In the genomic region with DNA sequence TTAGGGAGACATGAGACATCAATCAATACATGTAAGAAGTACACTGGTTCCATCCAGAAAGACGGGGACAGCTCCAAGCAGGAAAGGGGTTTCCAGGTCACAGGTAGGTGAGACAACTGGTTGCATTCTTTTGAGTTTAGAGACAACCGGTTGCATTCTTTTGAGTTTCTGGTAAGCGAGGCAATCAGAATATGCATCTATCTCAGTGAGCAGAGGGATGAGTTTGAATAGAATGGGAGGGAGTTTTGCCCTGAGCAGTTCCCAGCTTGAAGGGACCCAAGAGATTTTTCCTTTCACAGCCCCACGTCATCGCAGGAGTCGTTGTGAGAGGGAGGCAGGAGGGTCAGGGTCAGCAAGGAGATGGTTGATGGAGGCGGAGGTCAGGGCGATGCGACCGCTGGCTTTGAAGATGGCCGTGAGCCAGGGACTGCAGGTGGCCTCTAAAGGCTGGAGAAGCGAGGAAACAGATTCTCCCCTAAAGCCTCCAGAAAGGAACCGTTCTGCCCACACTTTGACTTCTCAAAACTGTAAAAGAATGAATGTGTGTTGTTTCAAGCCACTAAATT, we compare ENCODE assay signal across 11 cellular contexts. TPM values are rescaled to one million over a fixed set of nuclear protein-coding genes. Genes with fewer than 3 reads are reported as not detected.
A peak's percentile ranks its signal among the peaks of the same experiment; 100 is the strongest.
DNase-seq lines count a peak whose midpoint lies in the region; ATAC-seq and TF ChIP-seq lines count a peak whose summit lies in the region.
"Had no signal": no experiment of that assay in that cellular context is flagged by ENCODE, and none has a peak within 500 bp of the region (broad histone marks: within the 10 kb centered on the region; RNA-seq: fewer than 3 reads in every experiment).

No MANE protein-coding gene starts in this region.

- peaks cover 0 to 2% (median 0%) of the 10 kb centered on the region in 11 donors for H3K9me3 Mint-ChIP-seq in naive thymus-derived CD4-positive, alpha-beta T cell

- peak overlapping the region; percentile 91 to 98 (median 95) for H3K27ac Mint-ChIP-seq in naive thymus-derived CD4-positive, alpha-beta T cell

- no peak for DNase-seq in naive thymus-derived CD4-positive, alpha-beta T cell
- DNase-seq in GDM1 (lab: John Stamatoyannopoulos, UW) = no peak
- no peak for DNase-seq in AG08396 (ENCODE audit: low spot score)
- DNase-seq in cardiac septum (ENCODE audit: low spot score) = no peak
- DNase-seq: MG63, ovary had no signal

- ATAC-seq in GM21717 (IDR thresholded peaks at IDR 0.05; ENCODE audit: unreplicated experiment) = peak; percentile 11
- no peak for ATAC-seq in naive thymus-derived CD4-positive, alpha-beta T cell
- ATAC-seq in HG02610 (IDR thresholded peaks at IDR 0.05; ENCODE audit: unreplicated experiment) = no peak

- TF ChIP-seq CTCF in GM12875 (IDR thresholded peaks at IDR 0.05; ENCODE audit: borderline replicate concordance, insufficient read depth, low read depth, low read length) (no peak), OCI-LY1 (IDR thresholded peaks at IDR 0.05; ENCODE audit: low read length) (no peak)

- H3K4me3 ChIP-seq in GM12875 (ENCODE audit: low read depth, low read length) = peak overlapping the region; percentile 1
- peak overlapping the region; percentile 0 for H3K4me3 ChIP-seq in OCI-LY1 (ENCODE audit: low read depth, low read length, poor library complexity, severe bottlenecking)
- H3K4me3 ChIP-seq in naive thymus-derived CD4-positive, alpha-beta T cell (ENCODE audit: low read length) = peak overlapping the region; percentile 52
- H3K4me3 ChIP-seq: MG63, ovary had no signal

- H3K9me3 ChIP-seq in OCI-LY1 (ENCODE audit: low read length) = no peaks in the 10 kb centered on the region
- H3K9me3 ChIP-seq in naive thymus-derived CD4-positive, alpha-beta T cell (ENCODE audit: control insufficient read depth in 2 of 3, low read length in 3 of 3) = no peaks in the 10 kb centered on the region
- H3K9me3 ChIP-seq: MG63, ovary had no signal

- no peaks in the 10 kb centered on the region for H3K9me2 ChIP-seq in OCI-LY1 (ENCODE audit: low read depth, low read length)

- H3K36me3 Mint-ChIP-seq in naive thymus-derived CD4-positive, alpha-beta T cell = no peaks in the 10 kb centered on the region

- peaks cover 34 to 54% (median 40%) of the 10 kb centered on the region in 7 donors for H3K4me1 Mint-ChIP-seq in naive thymus-derived CD4-positive, alpha-beta T cell

- no peaks in the 10 kb centered on the region for H4K20me1 ChIP-seq in OCI-LY1 (ENCODE audit: insufficient read depth, low read length)

- peak overlapping the region; percentile 72 to 88 (median 82) for H3K4me3 Mint-ChIP-seq in naive thymus-derived CD4-positive, alpha-beta T cell

- H3K4me2 ChIP-seq in OCI-LY1 (ENCODE audit: low read length) = peak overlapping the region; percentile 35; the same call in 1 of the 2 replicates

- POLR2A ChIA-PET in naive thymus-derived CD4-positive, alpha-beta T cell (lab: Charles Lee) = interaction anchor here (0.5 to 1.2 kb wide), 5 partner anchors 32 to 625 kb away, joined by 3 to 7 read pairs (median 3); a partner anchor contains a TSS

- peaks cover 8% of the 10 kb centered on the region; the same call in 1 of the 2 replicates for H3K27me3 ChIP-seq in OCI-LY1 (ENCODE audit: insufficient read depth, low read length)
- no peaks in the 10 kb centered on the region for H3K27me3 ChIP-seq in naive thymus-derived CD4-positive, alpha-beta T cell (ENCODE audit: control insufficient read depth in 2 of 2, insufficient read depth in 2 of 2, low read length in 2 of 2)
- H3K27me3 ChIP-seq: ovary had no signal

- intact Hi-C loops in naive thymus-derived CD4-positive, alpha-beta T cell (cut with micrococcal nuclease) = loop anchor here (5.0 to 10.0 kb wide), 2 partner anchors 52 to 381 kb away; no protein-coding TSS in a partner anchor
- intact Hi-C loops in cardiac septum (cut with DNase I) = no loop called here

- H3K27ac ChIP-seq in OCI-LY1 (ENCODE audit: low read depth, low read length, poor library complexity, severe bottlenecking) = no peak overlapping the region
- H3K27ac ChIP-seq in naive thymus-derived CD4-positive, alpha-beta T cell (ENCODE audit: low read depth, low read length) = peak overlapping the region; percentile 68
- H3K27ac ChIP-seq: epithelial cell of prostate, ovary had no signal

- H3K4me1 ChIP-seq in OCI-LY1 (ENCODE audit: insufficient read depth, low read length, severe bottlenecking) = peaks cover 17% of the 10 kb centered on the region
- H3K4me1 ChIP-seq in naive thymus-derived CD4-positive, alpha-beta T cell (ENCODE audit: control insufficient read depth in 2 of 2, insufficient read depth in 2 of 2, low read length in 2 of 2) = peaks cover 25 to 29% of the 10 kb centered on the region in 2 donors

- H3F3A ChIP-seq in OCI-LY1 (ENCODE audit: insufficient read depth, low read length) = no peaks in the 10 kb centered on the region

- no peak overlapping the region for H2AFZ ChIP-seq in OCI-LY1 (ENCODE audit: low read length)

- no peaks in the 10 kb centered on the region for H3K36me3 ChIP-seq in OCI-LY1 (ENCODE audit: insufficient read depth, low read length)
- H3K36me3 ChIP-seq in naive thymus-derived CD4-positive, alpha-beta T cell (ENCODE audit: control insufficient read depth in 2 of 3, insufficient read depth in 3 of 3, low read length in 3 of 3) = no peaks in the 10 kb centered on the region
- H3K36me3 ChIP-seq: MG63, ovary had no signal

- H3K79me2 ChIP-seq in OCI-LY1 (ENCODE audit: insufficient read depth, low read length) = no peaks in the 10 kb centered on the region

- no peak overlapping the region; the same call in 1 of the 2 replicates for H3K9ac ChIP-seq in OCI-LY1 (ENCODE audit: low read length)

- peaks cover 0 to 3% (median 0%) of the 10 kb centered on the region in 5 donors for H3K27me3 Mint-ChIP-seq in naive thymus-derived CD4-positive, alpha-beta T cell

- CTCF ChIA-PET in naive thymus-derived CD4-positive, alpha-beta T cell (lab: Charles Lee) = interaction anchor here (0.6 to 1.7 kb wide), 5 partner anchors 35 to 116 kb away, joined by 4 to 9 read pairs (median 4); no protein-coding TSS in a partner anchor

RNA-seq across cellular contexts. Expression of a gene that starts 36.5 kb away (rescaled TPM):
- total RNA-seq in naive thymus-derived CD4-positive, alpha-beta T cell = 100 to 1,000 TPM in 1 of 5 experiments, 10 to 100 TPM in 2, 1 to 10 TPM in 2; 3.5 to 105 (median 19.9) TPM
- 1 to 10 TPM; 4.5 to 6.4 TPM for polyA plus RNA-seq in naive thymus-derived CD4-positive, alpha-beta T cell
- total RNA-seq in cardiac septum = 1.6 TPM

Comparison
In these comparisons a context has a peak if more than half of its experiments do, and no peak if none do; other contexts are left out.
1. H3K4me3 ChIP-seq: peak in every context shown above with its lines; median percentile 52 in naive thymus-derived CD4-positive, alpha-beta T cell; 1 in GM12875; 0 in OCI-LY1.